1 cellular context compared by ENCODE assay signal in genomic region chr3:74861211-74861610, GRCh38.
TF ChIP-seq lines count a peak whose summit lies in the region.

No MANE protein-coding gene starts in this region.

TF ChIP-seq in GM23338, 12 proteins besides CTCF, POLR2A, EP300 and RAD21 (continued from another document):
- TF ChIP-seq REST (IDR thresholded peaks at IDR 0.05; ENCODE audit: unreplicated experiment) (no peak), ETS1 (IDR thresholded peaks at IDR 0.05) (no peak), EZH2phosphoT487 (IDR thresholded peaks at IDR 0.05; ENCODE audit: unreplicated experiment) (no peak), STAT1 (IDR thresholded peaks at IDR 0.05; ENCODE audit: unreplicated experiment) (no peak)
